8 cellular contexts compared by ENCODE assay signal in genomic region chr15:73991726-73992593, GRCh38. TPM values are rescaled to one million over a fixed set of nuclear protein-coding genes. Genes with fewer than 3 reads are reported as not detected.
DNase-seq lines count a peak whose midpoint lies in the region; ATAC-seq and TF ChIP-seq lines count a peak whose summit lies in the region.

STOML1 (minus strand) TSS chr15:73992295; CDS start chr15:73992223, 72 bp downstream.

- CTCF ChIA-PET in RWPE1 (lab: Yijun Ruan, JAX) = interaction anchor here (0.6 to 1.4 kb wide), 4 partner anchors 8 to 45 kb away, joined by 3 to 6 read pairs (median 4); no protein-coding TSS in a partner anchor

- no peaks in the 10 kb centered on the region for H3K9me3 ChIP-seq in KOPT-K1 (ENCODE audit: insufficient read depth, low read length, poor library complexity, severe bottlenecking)

- DNase-seq in EL (peak; percentile 93), RWPE1 (ENCODE audit: low spot score) (peak; percentile 97), fibroblast of peridontal ligament (ENCODE audit: extremely low read depth) (peak; percentile 87), natural killer cell (peak; percentile 92)
- peak; percentile 80 to 95 (median 88) for DNase-seq in stimulated activated naive CD4-positive, alpha-beta T cell (lab: John Stamatoyannopoulos, UW)

- H3K36me3 ChIP-seq in KOPT-K1 (ENCODE audit: insufficient read depth, low read length) = no peaks in the 10 kb centered on the region; the same call in 1 of the 2 replicates

- intact Hi-C loops in natural killer cell (cut with micrococcal nuclease) = no loop called here

- POLR2A ChIA-PET in RWPE1 (lab: Yijun Ruan, JAX; ENCODE audit: low non-redundant PET) = no interaction called here

- peaks cover 19% of the 10 kb centered on the region for H3K4me1 Mint-ChIP-seq in activated T-helper 17 cell treated with anti-CD3 and anti-CD28 coated beads, Interleukin-2, amount 50 U/mL, for 72 hours
- H3K4me1 Mint-ChIP-seq in natural killer cell = peaks cover 36 to 56% of the 10 kb centered on the region in 2 donors

- no peaks in the 10 kb centered on the region for H3K27me3 Mint-ChIP-seq in activated T-helper 17 cell treated with anti-CD3 and anti-CD28 coated beads, Interleukin-2, amount 50 U/mL, for 72 hours
- no peaks in the 10 kb centered on the region for H3K27me3 Mint-ChIP-seq in natural killer cell (ENCODE audit: low read depth in 2 of 2)

- TF ChIP-seq CTCF in RWPE1 (conservative IDR thresholded peaks at IDR 0.05; ENCODE audit: low read depth) = peak; percentile 99
- TF ChIP-seq CTCF in natural killer cell (IDR thresholded peaks at IDR 0.05) = peak; percentile 96

- ATAC-seq in GM21786 (IDR thresholded peaks at IDR 0.05; ENCODE audit: unreplicated experiment) (peak; percentile 62), natural killer cell (peak; percentile 79 to 90 (median 84))
- ATAC-seq in activated T-helper 17 cell treated with anti-CD3 and anti-CD28 coated beads, Interleukin-2, amount 50 U/mL, for 72 hours (replicated peaks) = peak; percentile 83

- peaks cover 29% of the 10 kb centered on the region for H3K36me3 Mint-ChIP-seq in activated T-helper 17 cell treated with anti-CD3 and anti-CD28 coated beads, Interleukin-2, amount 50 U/mL, for 72 hours (ENCODE audit: low read depth)
- no peaks in the 10 kb centered on the region for H3K36me3 Mint-ChIP-seq in natural killer cell

- H3K27ac Mint-ChIP-seq in activated T-helper 17 cell treated with anti-CD3 and anti-CD28 coated beads, Interleukin-2, amount 50 U/mL, for 72 hours = peak within 1 kb of the TSS; percentile 77
- peak within 1 kb of the TSS; percentile 51 to 79 for H3K27ac Mint-ChIP-seq in natural killer cell

- H3K27ac ChIP-seq in KOPT-K1 (ENCODE audit: low read depth, low read length, poor library complexity, severe bottlenecking) (peak within 1 kb of the TSS; percentile 69), RWPE1 (peak within 1 kb of the TSS; percentile 90)

- H3K4me3 Mint-ChIP-seq in activated T-helper 17 cell treated with anti-CD3 and anti-CD28 coated beads, Interleukin-2, amount 50 U/mL, for 72 hours = peak within 1 kb of the TSS; percentile 98
- peak within 1 kb of the TSS; percentile 89 for H3K4me3 Mint-ChIP-seq in natural killer cell

- H3K9me3 Mint-ChIP-seq in activated T-helper 17 cell treated with anti-CD3 and anti-CD28 coated beads, Interleukin-2, amount 50 U/mL, for 72 hours = no peaks in the 10 kb centered on the region
- no peaks in the 10 kb centered on the region for H3K9me3 Mint-ChIP-seq in natural killer cell

RNA-seq across cellular contexts. Expression of gene STOML1, which starts in this region (rescaled TPM):
- total RNA-seq in activated T-helper 17 cell treated with anti-CD3 and anti-CD28 coated beads, Interleukin-2, amount 50 U/mL, for 72 hours = 1 to 10 TPM; 4.8 to 7.3 TPM
- 1 to 10 TPM; 5.6 to 8.2 (median 7.0) TPM for total RNA-seq in natural killer cell

Comparison
In these comparisons a context has a peak if more than half of its experiments do, and no peak if none do; other contexts are left out.
1. Peak in every context shown above with its lines: DNase-seq, ATAC-seq and H3K27ac ChIP-seq.